1 cellular context compared by ENCODE assay signal in genomic region chr14:49581209-49581960, GRCh38.
TF ChIP-seq lines count a peak whose summit lies in the region.

No MANE protein-coding gene starts in this region.

TF ChIP-seq in A549, 52 proteins besides CTCF, POLR2A, EP300 and RAD21 (continued from another document):
- TF ChIP-seq REST (IDR thresholded peaks at IDR 0.05) (peak; percentile 11; the same call in 1 of the 2 replicates), ELK1 (IDR thresholded peaks at IDR 0.05; ENCODE audit: low read depth, low read length) (no peak), CHD2 (IDR thresholded peaks at IDR 0.05; ENCODE audit: low read length, partially characterized antibody) (no peak), JUN (IDR thresholded peaks at IDR 0.05) (0 out of 5 replicates have a peak, but pooled peaks of 1 of the 2 experiments have one; percentile 15), E2F6 (IDR thresholded peaks at IDR 0.05; ENCODE audit: borderline replicate concordance, low read depth) (no peak), HOXA7 (CRISPR knock-in tag; IDR thresholded peaks at IDR 0.05) (peak; percentile 21; the same call in 1 of the 2 replicates), FOSL2 (IDR thresholded peaks at IDR 0.05) (no peak), FOSL2 (CRISPR knock-in tag; IDR thresholded peaks at IDR 0.05) (no peak), ATOH8 (CRISPR knock-in tag; IDR thresholded peaks at IDR 0.05; ENCODE audit: low read depth) (no peak), TFCP2L1 (CRISPR knock-in tag; IDR thresholded peaks at IDR 0.05) (no peak), KDM1A (IDR thresholded peaks at IDR 0.05; ENCODE audit: low read depth) (no peak)
TF ChIP-seq in A549: peak in this region for 4.
